ENCODE assay signal across 11 cellular contexts in genomic region chr2:189254268-189254883, GRCh38.
DNase-seq lines count a peak whose midpoint lies in the region; ATAC-seq and TF ChIP-seq lines count a peak whose summit lies in the region.
"Had no signal": no experiment of that assay in that cellular context is flagged by ENCODE, and none has a peak within 500 bp of the region (broad histone marks: within the 10 kb centered on the region; RNA-seq: fewer than 3 reads in every experiment).

No MANE protein-coding gene starts in this region.

- TF ChIP-seq CTCF in AG10803 (conservative IDR thresholded peaks at IDR 0.05; ENCODE audit: low read length) (no peak), RWPE1 (conservative IDR thresholded peaks at IDR 0.05; ENCODE audit: low read depth) (no peak), fibroblast of pulmonary artery (IDR thresholded peaks at IDR 0.05; ENCODE audit: low read length, missing control alignments) (no peak), PC-9 (conservative IDR thresholded peaks at IDR 0.05) (no peak)

- intact Hi-C loops in PC-9 (cut with micrococcal nuclease; ENCODE audit: unreplicated experiment) = no loop called here

- H3F3A ChIP-seq in PC-9 (ENCODE audit: insufficient read depth, low read depth) = no peaks in the 10 kb centered on the region

- peaks cover 0 to 3% (median 0%) of the 10 kb centered on the region in 9 donors for H3K9me3 Mint-ChIP-seq in naive thymus-derived CD8-positive, alpha-beta T cell
- H3K9me3 Mint-ChIP-seq: CD8-positive, alpha-beta memory T cell had no signal

- no peaks in the 10 kb centered on the region for H3K36me3 ChIP-seq in PC-9 (ENCODE audit: low read depth)

- no peaks in the 10 kb centered on the region for H3K9me3 ChIP-seq in PC-9 (ENCODE audit: insufficient read depth, low read depth)

- H4K20me1 ChIP-seq in PC-9 (ENCODE audit: insufficient read depth) = no peaks in the 10 kb centered on the region

- no peak overlapping the region for H2AFZ ChIP-seq in PC-9

- H3K27ac ChIP-seq in RWPE1 = peak overlapping the region; percentile 94
- no peak overlapping the region for H3K27ac ChIP-seq in PC-9

- no TSS peak for BruUV-seq in PC-9 (replicated peaks; lab: Mats Ljungman, UMichigan)

- H3K4me2 ChIP-seq in PC-9 = no peak overlapping the region

- no peak for ATAC-seq in naive thymus-derived CD8-positive, alpha-beta T cell
- ATAC-seq in HG02759 (IDR thresholded peaks at IDR 0.05; ENCODE audit: unreplicated experiment) = no peak

- H3K4me3 Mint-ChIP-seq in naive thymus-derived CD8-positive, alpha-beta T cell = no peak overlapping the region
- H3K4me3 Mint-ChIP-seq: CD8-positive, alpha-beta memory T cell had no signal

- DNase-seq in AG10803 (ENCODE audit: low read depth) = peak; percentile 98
- DNase-seq in RWPE1 (ENCODE audit: low spot score) = peak; percentile 76
- DNase-seq in fibroblast of pulmonary artery (ENCODE audit: low read depth) = peak; percentile 65
- peak; percentile 9 for DNase-seq in occipital lobe (lab: John Stamatoyannopoulos, UW)
- no peak for DNase-seq in PC-9
- no peak for DNase-seq in NCI-H1417 treated with DMSO at 0.1 percent for 48 hours (lab: John Stamatoyannopoulos, UW)
- no peak for DNase-seq in naive thymus-derived CD8-positive, alpha-beta T cell
- DNase-seq: activated CD8-positive, alpha-beta memory T cell treated with anti-CD3 and anti-CD28 coated beads, Interleukin-2, amount 50 U/mL, for 48 hours; CD8-positive, alpha-beta memory T cell; hippocampal formation had no signal

- H3K36me3 Mint-ChIP-seq in naive thymus-derived CD8-positive, alpha-beta T cell = peaks cover 0 to 4% (median 4%) of the 10 kb centered on the region in 3 donors

- no peaks in the 10 kb centered on the region for H3K79me2 ChIP-seq in PC-9 (ENCODE audit: low read depth)

- POLR2A ChIA-PET in RWPE1 (lab: Yijun Ruan, JAX; ENCODE audit: low non-redundant PET) = no interaction called here
- POLR2A ChIA-PET in PC-9 (lab: Charles Lee; ENCODE audit: unreplicated experiment) = no interaction called here
- POLR2A ChIA-PET in naive thymus-derived CD8-positive, alpha-beta T cell (lab: Charles Lee) = no interaction called here

- H3K4me3 ChIP-seq in AG10803 (ENCODE audit: low read length) (peak overlapping the region; percentile 12; the same call in 1 of the 2 replicates), fibroblast of pulmonary artery (replicated peaks; ENCODE audit: low read depth, low read length) (no peak overlapping the region), PC-9 (no peak overlapping the region)

- H3K27ac Mint-ChIP-seq in naive thymus-derived CD8-positive, alpha-beta T cell = no peak overlapping the region
- H3K27ac Mint-ChIP-seq: CD8-positive, alpha-beta memory T cell had no signal

- peaks cover 0 to 2% (median 0%) of the 10 kb centered on the region in 5 donors for H3K27me3 Mint-ChIP-seq in naive thymus-derived CD8-positive, alpha-beta T cell
- H3K27me3 Mint-ChIP-seq: CD8-positive, alpha-beta memory T cell had no signal

- no peaks in the 10 kb centered on the region for H3K9me2 ChIP-seq in PC-9 (ENCODE audit: insufficient read depth)

- CTCF ChIA-PET in RWPE1 (lab: Yijun Ruan, JAX) (interaction anchor here (0.7 kb wide), 1 partner anchor 1163 kb away, joined by 3 read pairs; no protein-coding TSS in a partner anchor), PC-9 (lab: Charles Lee) (no interaction called here)

- no peaks in the 10 kb centered on the region for H3K4me1 ChIP-seq in PC-9 (replicated peaks; ENCODE audit: insufficient read depth)

- H3K27me3 ChIP-seq in PC-9 (ENCODE audit: insufficient read depth, low read depth) = no peaks in the 10 kb centered on the region

- H3K4me1 Mint-ChIP-seq in naive thymus-derived CD8-positive, alpha-beta T cell = no peaks in the 10 kb centered on the region
- H3K4me1 Mint-ChIP-seq: CD8-positive, alpha-beta memory T cell had no signal

Comparison
In these comparisons a context has a peak if more than half of its experiments do, and no peak if none do; other contexts are left out.
1. DNase-seq: peak in AG10803 (single experiment), RWPE1 (single experiment), fibroblast of pulmonary artery (single experiment) and occipital lobe (single experiment); none in PC-9 (0 of 2), NCI-H1417 treated with DMSO at 0.1 percent for 48 hours (single experiment) and naive thymus-derived CD8-positive, alpha-beta T cell (0 of 10).